9 cellular contexts compared by ENCODE assay signal in the genomic region with DNA sequence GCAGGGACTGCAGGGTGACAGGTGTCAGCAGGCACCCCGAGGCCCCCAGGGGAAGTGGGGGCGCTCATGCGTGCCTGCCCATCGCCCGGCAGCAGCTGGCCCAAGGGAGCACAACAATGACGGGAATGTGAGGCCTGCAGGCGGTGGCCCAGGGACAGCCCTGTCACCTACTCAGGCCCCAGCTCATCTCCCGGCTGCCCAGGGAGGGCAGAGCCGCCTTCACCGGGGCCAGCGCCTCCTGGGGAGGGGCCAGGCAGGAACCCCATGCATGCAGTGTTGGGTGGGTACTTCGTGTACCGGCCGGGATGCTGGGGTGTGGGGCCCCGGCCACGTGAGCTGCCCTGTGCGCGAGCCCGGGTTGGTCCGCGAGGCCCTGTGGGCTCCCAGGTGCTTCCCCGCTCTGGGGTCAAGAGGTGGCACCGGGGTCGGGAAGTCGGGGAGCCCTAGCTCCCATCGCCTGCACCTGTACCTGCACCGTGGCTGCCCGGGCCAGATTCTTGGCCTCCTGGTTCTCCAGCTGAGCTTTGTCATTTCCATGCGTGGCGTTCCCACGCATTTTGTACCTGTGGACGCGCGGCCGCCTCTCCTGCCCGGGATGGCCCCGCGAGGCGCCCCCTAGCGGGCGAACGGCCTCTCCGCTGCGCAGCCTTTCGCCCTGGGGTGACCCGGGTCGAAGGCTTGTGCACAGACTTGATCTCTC. TPM values are rescaled to one million over a fixed set of nuclear protein-coding genes. Genes with fewer than 3 reads are reported as not detected.
DNase-seq lines count a peak whose midpoint lies in the region; ATAC-seq, FAIRE-seq and TF ChIP-seq lines count a peak whose summit lies in the region.
"Had no signal": no experiment of that assay in that cellular context is flagged by ENCODE, and none has a peak within 500 bp of the region (broad histone marks: within the 10 kb centered on the region; RNA-seq: fewer than 3 reads in every experiment).

No MANE protein-coding gene starts in this region.

- DNase-seq in GM12892 (ENCODE audit: insufficient read length) (peak; percentile 64), WERI-Rb-1 (peak; percentile 50), fibroblast of villous mesenchyme (ENCODE audit: low read depth) (no peak), anterior cingulate cortex (lab: John Stamatoyannopoulos, UW) (no peak), left colon (no peak), posterior vena cava (ENCODE audit: low spot score) (no peak)
- peak; percentile 60 for DNase-seq in stimulated activated CD4-positive, alpha-beta T cell treated with anti-CD3 and anti-CD28 coated beads, Interleukin-15, amount 100 ng/mL, for 24 hours

- no peak overlapping the region for H3K27ac ChIP-seq in WERI-Rb-1

- FAIRE-seq in GM12892 (lab: Jason Lieb, UNC), result peak; percentile 74

- H3K36me3 ChIP-seq in WERI-Rb-1, result no peaks in the 10 kb centered on the region

- H3K27me3 ChIP-seq in WERI-Rb-1 (ENCODE audit: insufficient read depth, low read depth, severe bottlenecking), result no peaks in the 10 kb centered on the region

- H3K4me3 ChIP-seq in WERI-Rb-1 (ENCODE audit: low read depth, low read length) (no peak overlapping the region), fibroblast of villous mesenchyme (ENCODE audit: low read depth, low read length) (no peak overlapping the region)

- H3K9me3 ChIP-seq in WERI-Rb-1 (ENCODE audit: severe bottlenecking), result no peaks in the 10 kb centered on the region

- peak; percentile 86 for TF ChIP-seq CTCF in WERI-Rb-1 (IDR thresholded peaks at IDR 0.05; ENCODE audit: low read depth, low read length)
- TF ChIP-seq CTCF in fibroblast of villous mesenchyme (IDR thresholded peaks at IDR 0.05; ENCODE audit: insufficient read depth, low read depth, low read length), result peak; percentile 43

- no peak for TF ChIP-seq POLR2A in GM12892 (IDR thresholded peaks at IDR 0.05; ENCODE audit: low read depth, low read length)

- intact Hi-C loops in left colon (cut with DNase I, micrococcal nuclease) (no loop called here), posterior vena cava (cut with DNase I) (no loop called here)

- ATAC-seq in left colon, result no peak
- ATAC-seq in GM18861 (IDR thresholded peaks at IDR 0.05; ENCODE audit: unreplicated experiment), result no peak
- ATAC-seq: naive thymus-derived CD4-positive, alpha-beta T cell had no signal

RNA-seq across cellular contexts. Expression of a gene that starts 0.8 kb away (rescaled TPM):
- polyA plus RNA-seq in GM12892 (2012; ENCODE audit: missing spikeins), result not detected
- total RNA-seq in fibroblast of villous mesenchyme, result 0.43 and 2.3 TPM in 2 replicates
- under 1 TPM; 0.18 to 0.28 TPM for total RNA-seq in left colon
- 10 to 100 TPM in 1 of 2 donors, 1 to 10 TPM in 1; 9.6 to 10.7 TPM for total RNA-seq in posterior vena cava
- total RNA-seq: naive thymus-derived CD4-positive, alpha-beta T cell had no signal
- polyA plus RNA-seq: naive thymus-derived CD4-positive, alpha-beta T cell had no signal

RNA-seq across cellular contexts. Expression of a gene that starts 19.5 kb away (rescaled TPM):
- not detected for polyA plus RNA-seq in GM12892 (2012; ENCODE audit: missing spikeins)
- total RNA-seq in fibroblast of villous mesenchyme (0.86 and 2.9 TPM in 2 replicates), left colon (under 1 TPM in 1 of 2 donors, not detected in 1; 0.45 TPM), posterior vena cava (1 to 10 TPM in 1 of 2 donors, under 1 TPM in 1; 0.79 to 2.3 TPM)
- polyA plus RNA-seq: naive thymus-derived CD4-positive, alpha-beta T cell had no signal

RNA-seq across cellular contexts. Expression of a gene that starts 39.2 kb away (rescaled TPM):
- 0.61 TPM for polyA plus RNA-seq in GM12892 (2012; ENCODE audit: missing spikeins)
- total RNA-seq in fibroblast of villous mesenchyme, result 1.3 and 4.2 TPM in 2 replicates
- total RNA-seq in left colon, result under 1 TPM; 0.06 to 0.25 TPM
- 1 to 10 TPM in 1 of 2 donors, under 1 TPM in 1; 0.24 to 3.0 TPM for total RNA-seq in posterior vena cava
- polyA plus RNA-seq: naive thymus-derived CD4-positive, alpha-beta T cell had no signal

Comparison
In these comparisons a context has a peak if more than half of its experiments do, and no peak if none do; other contexts are left out.
1. DNase-seq: peak in GM12892 (single experiment), WERI-Rb-1 (single experiment) and stimulated activated CD4-positive, alpha-beta T cell treated with anti-CD3 and anti-CD28 coated beads, Interleukin-15, amount 100 ng/mL, for 24 hours (single experiment); none in fibroblast of villous mesenchyme (single experiment), anterior cingulate cortex (0 of 58), left colon (0 of 2) and posterior vena cava (single experiment).